28 cellular contexts compared by ENCODE assay signal in the genomic region with DNA sequence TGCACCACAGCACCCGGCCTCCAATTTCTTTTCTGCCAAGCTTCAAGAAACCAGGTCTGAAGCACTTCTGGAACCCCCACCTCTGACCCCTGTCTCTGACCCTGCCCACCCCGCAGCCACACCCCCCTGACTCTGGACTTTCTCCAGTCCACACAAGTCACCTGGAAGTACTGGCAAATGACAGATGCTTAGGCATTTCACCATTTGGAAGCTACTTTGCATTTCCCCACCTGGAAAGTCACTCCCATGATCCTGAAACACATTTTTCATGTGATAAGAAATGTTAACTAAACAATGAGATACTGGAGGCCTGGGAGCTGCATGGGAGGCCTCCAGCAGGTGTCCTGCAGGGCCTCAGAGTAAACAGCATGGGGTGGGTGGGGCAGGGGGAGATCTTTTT.
"Had no signal": no experiment of that assay in that cellular context is flagged by ENCODE, and none has a peak within 500 bp of the region (broad histone marks: within the 10 kb centered on the region; RNA-seq: fewer than 3 reads in every experiment).

No MANE protein-coding gene starts in this region.

- H3K4me1 Mint-ChIP-seq: activated CD4-positive, alpha-beta T cell treated with anti-CD3 and anti-CD28 coated beads for 36 hours; activated naive CD4-positive, alpha-beta T cell treated with anti-CD3 and anti-CD28 coated beads, Interleukin-2, amount 10 ng/mL, durations not matched to agents 7 days and 5 days; brain had no signal

- ATAC-seq: activated CD4-positive, alpha-beta T cell treated with anti-CD3 and anti-CD28 coated beads for 36 hours; activated CD8-positive, alpha-beta memory T cell treated with anti-CD3 and anti-CD28 coated beads, Interleukin-2, amount 10 ng/mL, durations not matched to agents 7 days and 5 days; activated CD8-positive, alpha-beta T cell treated with anti-CD3 and anti-CD28 coated beads, Interleukin-2, amount 10 ng/mL, durations not matched to agents 7 days and 5 days; activated naive CD4-positive, alpha-beta T cell treated with anti-CD3 and anti-CD28 coated beads, Interleukin-2, amount 50 U/mL, for 72 hours; esophagus mucosa had no signal

- H3K4me3 ChIP-seq: ascending aorta, breast epithelium, cardiac muscle cell, colonic mucosa had no signal

- DNase-seq: activated CD4-positive, alpha-beta memory T cell treated with anti-CD3 and anti-CD28 coated beads for 36 hours; activated CD4-positive, alpha-beta T cell treated with anti-CD3 and anti-CD28 coated beads for 36 hours; activated CD4-positive, alpha-beta T cell treated with anti-CD3 and anti-CD28 coated beads, Interleukin-2, amount 10 ng/mL, durations not matched to agents 24 days and 14 days; activated CD4-positive, CD25-positive, alpha-beta regulatory T cell; activated CD4-positive, CD25-positive, alpha-beta regulatory T cell treated with anti-CD3 and anti-CD28 coated beads, Interleukin-2, amount 50 U/mL, for 72 hours; activated CD8-positive, alpha-beta memory T cell treated with anti-CD3 and anti-CD28 coated beads, Interleukin-2, amount 10 ng/mL, durations not matched to agents 7 days and 5 days; activated CD8-positive, alpha-beta memory T cell treated with anti-CD3 and anti-CD28 coated beads, Interleukin-2, amount 50 U/mL, for 4 hours; activated CD8-positive, alpha-beta T cell treated with anti-CD3 and anti-CD28 coated beads, Interleukin-2, amount 10 ng/mL, durations not matched to agents 7 days and 5 days; activated gamma-delta T cell; activated naive CD4-positive, alpha-beta T cell; activated naive CD4-positive, alpha-beta T cell treated with anti-CD3 and anti-CD28 coated beads, Interleukin-2, amount 10 ng/mL, durations not matched to agents 7 days and 5 days; activated naive CD8-positive, alpha-beta T cell treated with anti-CD3 and anti-CD28 coated beads, Interleukin-2, amount 10 ng/mL, durations not matched to agents 7 days and 5 days; activated T-cell treated with anti-CD3 and anti-CD28 coated beads, Interleukin-2, amount 50 U/mL, for 1 hour; activated T-cell treated with anti-CD3 and anti-CD28 coated beads, Interleukin-2, amount 50 U/mL, for 48 hours; central memory CD4-positive, alpha-beta T cell; cerebellar nuclear complex; colonic mucosa; effector CD8-positive, alpha-beta T cell; foreskin fibroblast; head of caudate nucleus; T-helper 2 cell had no signal

- H3K27ac Mint-ChIP-seq: activated CD4-positive, alpha-beta memory T cell treated with anti-CD3 and anti-CD28 coated beads for 36 hours; activated CD4-positive, alpha-beta T cell treated with anti-CD3 and anti-CD28 coated beads for 36 hours; activated CD4-positive, alpha-beta T cell treated with anti-CD3 and anti-CD28 coated beads, Interleukin-2, amount 10 ng/mL, durations not matched to agents 24 days and 14 days; activated CD8-positive, alpha-beta memory T cell treated with anti-CD3 and anti-CD28 coated beads, Interleukin-2, amount 10 ng/mL, durations not matched to agents 7 days and 5 days; activated CD8-positive, alpha-beta T cell treated with anti-CD3 and anti-CD28 coated beads, Interleukin-2, amount 10 ng/mL, durations not matched to agents 7 days and 5 days; activated naive CD4-positive, alpha-beta T cell treated with anti-CD3 and anti-CD28 coated beads, Interleukin-2, amount 10 ng/mL, durations not matched to agents 7 days and 5 days; activated naive CD8-positive, alpha-beta T cell treated with anti-CD3 and anti-CD28 coated beads, Interleukin-2, amount 10 ng/mL, durations not matched to agents 7 days and 5 days; brain had no signal

- H3K27ac ChIP-seq: ascending aorta, breast epithelium, cardiac muscle cell, colonic mucosa had no signal

- H3K4me3 Mint-ChIP-seq: activated CD4-positive, alpha-beta memory T cell treated with anti-CD3 and anti-CD28 coated beads for 36 hours; activated CD4-positive, alpha-beta T cell treated with anti-CD3 and anti-CD28 coated beads for 36 hours; activated CD4-positive, alpha-beta T cell treated with anti-CD3 and anti-CD28 coated beads, Interleukin-2, amount 10 ng/mL, durations not matched to agents 24 days and 14 days; activated CD8-positive, alpha-beta memory T cell treated with anti-CD3 and anti-CD28 coated beads, Interleukin-2, amount 10 ng/mL, durations not matched to agents 7 days and 5 days; activated CD8-positive, alpha-beta T cell treated with anti-CD3 and anti-CD28 coated beads, Interleukin-2, amount 10 ng/mL, durations not matched to agents 7 days and 5 days; activated naive CD4-positive, alpha-beta T cell treated with anti-CD3 and anti-CD28 coated beads, Interleukin-2, amount 10 ng/mL, durations not matched to agents 7 days and 5 days; activated naive CD8-positive, alpha-beta T cell treated with anti-CD3 and anti-CD28 coated beads, Interleukin-2, amount 10 ng/mL, durations not matched to agents 7 days and 5 days; brain had no signal

- H3K9me3 ChIP-seq: ascending aorta, colonic mucosa had no signal

- H3K4me1 ChIP-seq: ascending aorta, breast epithelium, colonic mucosa had no signal

- FAIRE-seq: frontal cortex had no signal

- H3K36me3 ChIP-seq: cardiac muscle cell, colonic mucosa had no signal

- H3K27me3 Mint-ChIP-seq: activated CD4-positive, alpha-beta memory T cell treated with anti-CD3 and anti-CD28 coated beads for 36 hours; activated CD4-positive, alpha-beta T cell treated with anti-CD3 and anti-CD28 coated beads for 36 hours; activated CD4-positive, alpha-beta T cell treated with anti-CD3 and anti-CD28 coated beads, Interleukin-2, amount 10 ng/mL, durations not matched to agents 24 days and 14 days; activated CD8-positive, alpha-beta memory T cell treated with anti-CD3 and anti-CD28 coated beads, Interleukin-2, amount 10 ng/mL, durations not matched to agents 7 days and 5 days; activated naive CD4-positive, alpha-beta T cell treated with anti-CD3 and anti-CD28 coated beads, Interleukin-2, amount 10 ng/mL, durations not matched to agents 7 days and 5 days; activated naive CD8-positive, alpha-beta T cell treated with anti-CD3 and anti-CD28 coated beads, Interleukin-2, amount 10 ng/mL, durations not matched to agents 7 days and 5 days; brain had no signal

- H3K27me3 ChIP-seq: ascending aorta, breast epithelium, cardiac muscle cell, colonic mucosa had no signal
